Comparison of ENCODE assay signal across 1 cellular context in the genomic region with DNA sequence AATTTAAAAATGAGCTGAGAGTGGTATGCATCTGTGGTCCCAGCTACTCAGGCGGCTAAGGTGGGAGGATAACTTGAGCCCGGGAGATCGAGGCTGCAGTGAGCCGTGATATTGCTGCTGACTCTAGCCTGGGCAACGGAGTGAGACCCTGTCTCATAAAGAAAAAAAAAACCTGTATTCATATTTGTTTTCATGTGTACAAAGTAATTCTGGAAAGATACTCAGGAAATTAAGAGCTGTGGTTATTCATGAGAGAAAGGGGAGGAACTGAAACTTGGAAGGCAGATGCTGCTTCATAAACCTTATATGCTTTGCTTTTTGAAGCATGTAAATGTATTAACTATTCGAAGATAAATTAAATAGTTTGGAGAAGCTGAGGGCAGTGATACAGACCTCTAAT.
A peak's percentile ranks its signal among the peaks of the same experiment; 100 is the strongest.
TF ChIP-seq lines count a peak whose summit lies in the region.

No MANE protein-coding gene starts in this region.

TF ChIP-seq in GM12878, 131 proteins besides CTCF, POLR2A, EP300 and RAD21:
- TF ChIP-seq CREB1 (IDR thresholded peaks at IDR 0.05; ENCODE audit: low read depth) (no peak), ZNF217 (IDR thresholded peaks at IDR 0.05) (no peak), NFYA (IDR thresholded peaks at IDR 0.05; ENCODE audit: borderline replicate concordance, low read depth, low read length) (no peak), BCL11A (IDR thresholded peaks at IDR 0.05; ENCODE audit: low read depth, low read length) (no peak), MXI1 (IDR thresholded peaks at IDR 0.05; ENCODE audit: low read depth, low read length) (no peak), IKZF1 (conservative IDR thresholded peaks at IDR 0.05) (peak; percentile 64; the same call in 1 of the 2 replicates), IKZF2 (IDR thresholded peaks at IDR 0.05) (peak; percentile 56 to 62; a peak in 2 of 4 replicates), IRF4 (IDR thresholded peaks at IDR 0.05; ENCODE audit: low read depth, low read length) (peak; percentile 49; the same call in 1 of the 2 replicates), DPF2 (IDR thresholded peaks at IDR 0.05) (peak; percentile 47; the same call in 1 of the 2 replicates), ZNF24 (IDR thresholded peaks at IDR 0.05) (no peak), ZNF384 (IDR thresholded peaks at IDR 0.05; ENCODE audit: borderline replicate concordance, low read depth, low read length) (no peak; the same call in 1 of the 2 replicates), SPI1 (IDR thresholded peaks at IDR 0.05; ENCODE audit: borderline replicate concordance, insufficient read depth, low read depth, low read length) (peak; percentile 89), SIN3A (IDR thresholded peaks at IDR 0.05; ENCODE audit: low read depth, low read length) (no peak), GATAD2B (conservative IDR thresholded peaks at IDR 0.05; ENCODE audit: low read depth) (no peak), MTA2 (IDR thresholded peaks at IDR 0.05; ENCODE audit: low read depth) (0 out of 2 replicates have a peak, but pooled peaks have one; percentile 13), YY1 (IDR thresholded peaks at IDR 0.05; ENCODE audit: low read depth, low read length) (no peak), RUNX3 (IDR thresholded peaks at IDR 0.05; ENCODE audit: low read length) (peak; percentile 78), NR2C1 (IDR thresholded peaks at IDR 0.05) (no peak), ETV6 (conservative IDR thresholded peaks at IDR 0.05 in 1 of 2, IDR thresholded peaks at IDR 0.05 in 1 of 2; ENCODE audit: borderline replicate concordance in 1 of 2, low read depth in 1 of 2) (no peak), CBX5 (IDR thresholded peaks at IDR 0.05; ENCODE audit: low read depth) (no peak)
- TF ChIP-seq, protein P1, sequence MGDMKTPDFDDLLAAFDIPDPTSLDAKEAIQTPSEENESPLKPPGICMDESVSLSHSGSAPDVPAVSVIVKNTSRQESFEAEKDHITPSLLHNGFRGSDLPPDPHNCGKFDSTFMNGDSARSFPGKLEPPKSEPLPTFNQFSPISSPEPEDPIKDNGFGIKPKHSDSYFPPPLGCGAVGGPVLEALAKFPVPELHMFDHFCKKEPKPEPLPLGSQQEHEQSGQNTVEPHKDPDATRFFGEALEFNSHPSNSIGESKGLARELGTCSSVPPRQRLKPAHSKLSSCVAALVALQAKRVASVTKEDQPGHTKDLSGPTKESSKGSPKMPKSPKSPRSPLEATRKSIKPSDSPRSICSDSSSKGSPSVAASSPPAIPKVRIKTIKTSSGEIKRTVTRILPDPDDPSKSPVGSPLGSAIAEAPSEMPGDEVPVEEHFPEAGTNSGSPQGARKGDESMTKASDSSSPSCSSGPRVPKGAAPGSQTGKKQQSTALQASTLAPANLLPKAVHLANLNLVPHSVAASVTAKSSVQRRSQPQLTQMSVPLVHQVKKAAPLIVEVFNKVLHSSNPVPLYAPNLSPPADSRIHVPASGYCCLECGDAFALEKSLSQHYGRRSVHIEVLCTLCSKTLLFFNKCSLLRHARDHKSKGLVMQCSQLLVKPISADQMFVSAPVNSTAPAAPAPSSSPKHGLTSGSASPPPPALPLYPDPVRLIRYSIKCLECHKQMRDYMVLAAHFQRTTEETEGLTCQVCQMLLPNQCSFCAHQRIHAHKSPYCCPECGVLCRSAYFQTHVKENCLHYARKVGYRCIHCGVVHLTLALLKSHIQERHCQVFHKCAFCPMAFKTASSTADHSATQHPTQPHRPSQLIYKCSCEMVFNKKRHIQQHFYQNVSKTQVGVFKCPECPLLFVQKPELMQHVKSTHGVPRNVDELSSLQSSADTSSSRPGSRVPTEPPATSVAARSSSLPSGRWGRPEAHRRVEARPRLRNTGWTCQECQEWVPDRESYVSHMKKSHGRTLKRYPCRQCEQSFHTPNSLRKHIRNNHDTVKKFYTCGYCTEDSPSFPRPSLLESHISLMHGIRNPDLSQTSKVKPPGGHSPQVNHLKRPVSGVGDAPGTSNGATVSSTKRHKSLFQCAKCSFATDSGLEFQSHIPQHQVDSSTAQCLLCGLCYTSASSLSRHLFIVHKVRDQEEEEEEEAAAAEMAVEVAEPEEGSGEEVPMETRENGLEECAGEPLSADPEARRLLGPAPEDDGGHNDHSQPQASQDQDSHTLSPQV (IDR thresholded peaks at IDR 0.05), result no peak
- TF ChIP-seq, protein P2, sequence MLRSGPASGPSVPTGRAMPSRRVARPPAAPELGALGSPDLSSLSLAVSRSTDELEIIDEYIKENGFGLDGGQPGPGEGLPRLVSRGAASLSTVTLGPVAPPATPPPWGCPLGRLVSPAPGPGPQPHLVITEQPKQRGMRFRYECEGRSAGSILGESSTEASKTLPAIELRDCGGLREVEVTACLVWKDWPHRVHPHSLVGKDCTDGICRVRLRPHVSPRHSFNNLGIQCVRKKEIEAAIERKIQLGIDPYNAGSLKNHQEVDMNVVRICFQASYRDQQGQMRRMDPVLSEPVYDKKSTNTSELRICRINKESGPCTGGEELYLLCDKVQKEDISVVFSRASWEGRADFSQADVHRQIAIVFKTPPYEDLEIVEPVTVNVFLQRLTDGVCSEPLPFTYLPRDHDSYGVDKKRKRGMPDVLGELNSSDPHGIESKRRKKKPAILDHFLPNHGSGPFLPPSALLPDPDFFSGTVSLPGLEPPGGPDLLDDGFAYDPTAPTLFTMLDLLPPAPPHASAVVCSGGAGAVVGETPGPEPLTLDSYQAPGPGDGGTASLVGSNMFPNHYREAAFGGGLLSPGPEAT (IDR thresholded peaks at IDR 0.05; ENCODE audit: low read depth), result no peak; the same call in 1 of the 2 replicates
- TF ChIP-seq, protein P3, sequence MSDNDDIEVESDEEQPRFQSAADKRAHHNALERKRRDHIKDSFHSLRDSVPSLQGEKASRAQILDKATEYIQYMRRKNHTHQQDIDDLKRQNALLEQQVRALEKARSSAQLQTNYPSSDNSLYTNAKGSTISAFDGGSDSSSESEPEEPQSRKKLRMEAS (IDR thresholded peaks at IDR 0.05; ENCODE audit: low read depth, low read length), result no peak
- TF ChIP-seq, protein P4, sequence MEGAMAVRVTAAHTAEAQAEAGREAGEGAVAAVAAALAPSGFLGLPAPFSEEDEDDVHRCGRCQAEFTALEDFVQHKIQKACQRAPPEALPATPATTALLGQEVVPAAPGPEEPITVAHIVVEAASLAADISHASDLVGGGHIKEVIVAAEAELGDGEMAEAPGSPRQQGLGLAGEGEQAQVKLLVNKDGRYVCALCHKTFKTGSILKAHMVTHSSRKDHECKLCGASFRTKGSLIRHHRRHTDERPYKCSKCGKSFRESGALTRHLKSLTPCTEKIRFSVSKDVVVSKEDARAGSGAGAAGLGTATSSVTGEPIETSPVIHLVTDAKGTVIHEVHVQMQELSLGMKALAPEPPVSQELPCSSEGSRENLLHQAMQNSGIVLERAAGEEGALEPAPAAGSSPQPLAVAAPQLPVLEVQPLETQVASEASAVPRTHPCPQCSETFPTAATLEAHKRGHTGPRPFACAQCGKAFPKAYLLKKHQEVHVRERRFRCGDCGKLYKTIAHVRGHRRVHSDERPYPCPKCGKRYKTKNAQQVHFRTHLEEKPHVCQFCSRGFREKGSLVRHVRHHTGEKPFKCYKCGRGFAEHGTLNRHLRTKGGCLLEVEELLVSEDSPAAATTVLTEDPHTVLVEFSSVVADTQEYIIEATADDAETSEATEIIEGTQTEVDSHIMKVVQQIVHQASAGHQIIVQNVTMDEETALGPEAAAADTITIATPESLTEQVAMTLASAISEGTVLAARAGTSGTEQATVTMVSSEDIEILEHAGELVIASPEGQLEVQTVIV (IDR thresholded peaks at IDR 0.05; ENCODE audit: borderline replicate concordance, partially characterized antibody), result no peak
- TF ChIP-seq, protein P5, sequence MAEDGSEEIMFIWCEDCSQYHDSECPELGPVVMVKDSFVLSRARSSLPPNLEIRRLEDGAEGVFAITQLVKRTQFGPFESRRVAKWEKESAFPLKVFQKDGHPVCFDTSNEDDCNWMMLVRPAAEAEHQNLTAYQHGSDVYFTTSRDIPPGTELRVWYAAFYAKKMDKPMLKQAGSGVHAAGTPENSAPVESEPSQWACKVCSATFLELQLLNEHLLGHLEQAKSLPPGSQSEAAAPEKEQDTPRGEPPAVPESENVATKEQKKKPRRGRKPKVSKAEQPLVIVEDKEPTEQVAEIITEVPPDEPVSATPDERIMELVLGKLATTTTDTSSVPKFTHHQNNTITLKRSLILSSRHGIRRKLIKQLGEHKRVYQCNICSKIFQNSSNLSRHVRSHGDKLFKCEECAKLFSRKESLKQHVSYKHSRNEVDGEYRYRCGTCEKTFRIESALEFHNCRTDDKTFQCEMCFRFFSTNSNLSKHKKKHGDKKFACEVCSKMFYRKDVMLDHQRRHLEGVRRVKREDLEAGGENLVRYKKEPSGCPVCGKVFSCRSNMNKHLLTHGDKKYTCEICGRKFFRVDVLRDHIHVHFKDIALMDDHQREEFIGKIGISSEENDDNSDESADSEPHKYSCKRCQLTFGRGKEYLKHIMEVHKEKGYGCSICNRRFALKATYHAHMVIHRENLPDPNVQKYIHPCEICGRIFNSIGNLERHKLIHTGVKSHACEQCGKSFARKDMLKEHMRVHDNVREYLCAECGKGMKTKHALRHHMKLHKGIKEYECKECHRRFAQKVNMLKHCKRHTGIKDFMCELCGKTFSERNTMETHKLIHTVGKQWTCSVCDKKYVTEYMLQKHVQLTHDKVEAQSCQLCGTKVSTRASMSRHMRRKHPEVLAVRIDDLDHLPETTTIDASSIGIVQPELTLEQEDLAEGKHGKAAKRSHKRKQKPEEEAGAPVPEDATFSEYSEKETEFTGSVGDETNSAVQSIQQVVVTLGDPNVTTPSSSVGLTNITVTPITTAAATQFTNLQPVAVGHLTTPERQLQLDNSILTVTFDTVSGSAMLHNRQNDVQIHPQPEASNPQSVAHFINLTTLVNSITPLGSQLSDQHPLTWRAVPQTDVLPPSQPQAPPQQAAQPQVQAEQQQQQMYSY (CRISPR knock-in tag; IDR thresholded peaks at IDR 0.05), result no peak
- TF ChIP-seq, protein P6, sequence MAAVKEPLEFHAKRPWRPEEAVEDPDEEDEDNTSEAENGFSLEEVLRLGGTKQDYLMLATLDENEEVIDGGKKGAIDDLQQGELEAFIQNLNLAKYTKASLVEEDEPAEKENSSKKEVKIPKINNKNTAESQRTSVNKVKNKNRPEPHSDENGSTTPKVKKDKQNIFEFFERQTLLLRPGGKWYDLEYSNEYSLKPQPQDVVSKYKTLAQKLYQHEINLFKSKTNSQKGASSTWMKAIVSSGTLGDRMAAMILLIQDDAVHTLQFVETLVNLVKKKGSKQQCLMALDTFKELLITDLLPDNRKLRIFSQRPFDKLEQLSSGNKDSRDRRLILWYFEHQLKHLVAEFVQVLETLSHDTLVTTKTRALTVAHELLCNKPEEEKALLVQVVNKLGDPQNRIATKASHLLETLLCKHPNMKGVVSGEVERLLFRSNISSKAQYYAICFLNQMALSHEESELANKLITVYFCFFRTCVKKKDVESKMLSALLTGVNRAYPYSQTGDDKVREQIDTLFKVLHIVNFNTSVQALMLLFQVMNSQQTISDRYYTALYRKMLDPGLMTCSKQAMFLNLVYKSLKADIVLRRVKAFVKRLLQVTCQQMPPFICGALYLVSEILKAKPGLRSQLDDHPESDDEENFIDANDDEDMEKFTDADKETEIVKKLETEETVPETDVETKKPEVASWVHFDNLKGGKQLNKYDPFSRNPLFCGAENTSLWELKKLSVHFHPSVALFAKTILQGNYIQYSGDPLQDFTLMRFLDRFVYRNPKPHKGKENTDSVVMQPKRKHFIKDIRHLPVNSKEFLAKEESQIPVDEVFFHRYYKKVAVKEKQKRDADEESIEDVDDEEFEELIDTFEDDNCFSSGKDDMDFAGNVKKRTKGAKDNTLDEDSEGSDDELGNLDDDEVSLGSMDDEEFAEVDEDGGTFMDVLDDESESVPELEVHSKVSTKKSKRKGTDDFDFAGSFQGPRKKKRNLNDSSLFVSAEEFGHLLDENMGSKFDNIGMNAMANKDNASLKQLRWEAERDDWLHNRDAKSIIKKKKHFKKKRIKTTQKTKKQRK (IDR thresholded peaks at IDR 0.05; ENCODE audit: low read depth, low read length), result no peak
- TF ChIP-seq, protein P7, sequence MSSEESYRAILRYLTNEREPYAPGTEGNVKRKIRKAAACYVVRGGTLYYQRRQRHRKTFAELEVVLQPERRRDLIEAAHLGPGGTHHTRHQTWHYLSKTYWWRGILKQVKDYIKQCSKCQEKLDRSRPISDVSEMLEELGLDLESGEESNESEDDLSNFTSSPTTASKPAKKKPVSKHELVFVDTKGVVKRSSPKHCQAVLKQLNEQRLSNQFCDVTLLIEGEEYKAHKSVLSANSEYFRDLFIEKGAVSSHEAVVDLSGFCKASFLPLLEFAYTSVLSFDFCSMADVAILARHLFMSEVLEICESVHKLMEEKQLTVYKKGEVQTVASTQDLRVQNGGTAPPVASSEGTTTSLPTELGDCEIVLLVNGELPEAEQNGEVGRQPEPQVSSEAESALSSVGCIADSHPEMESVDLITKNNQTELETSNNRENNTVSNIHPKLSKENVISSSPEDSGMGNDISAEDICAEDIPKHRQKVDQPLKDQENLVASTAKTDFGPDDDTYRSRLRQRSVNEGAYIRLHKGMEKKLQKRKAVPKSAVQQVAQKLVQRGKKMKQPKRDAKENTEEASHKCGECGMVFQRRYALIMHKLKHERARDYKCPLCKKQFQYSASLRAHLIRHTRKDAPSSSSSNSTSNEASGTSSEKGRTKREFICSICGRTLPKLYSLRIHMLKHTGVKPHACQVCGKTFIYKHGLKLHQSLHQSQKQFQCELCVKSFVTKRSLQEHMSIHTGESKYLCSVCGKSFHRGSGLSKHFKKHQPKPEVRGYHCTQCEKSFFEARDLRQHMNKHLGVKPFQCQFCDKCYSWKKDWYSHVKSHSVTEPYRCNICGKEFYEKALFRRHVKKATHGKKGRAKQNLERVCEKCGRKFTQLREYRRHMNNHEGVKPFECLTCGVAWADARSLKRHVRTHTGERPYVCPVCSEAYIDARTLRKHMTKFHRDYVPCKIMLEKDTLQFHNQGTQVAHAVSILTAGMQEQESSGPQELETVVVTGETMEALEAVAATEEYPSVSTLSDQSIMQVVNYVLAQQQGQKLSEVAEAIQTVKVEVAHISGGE (CRISPR knock-in tag; IDR thresholded peaks at IDR 0.05), result no peak
